In genomic region chr2:233353769-233354499, GRCh38 we compare ENCODE assay signal across 8 cellular contexts. TPM values are rescaled to one million over a fixed set of nuclear protein-coding genes. Genes with fewer than 3 reads are reported as not detected.
DNase-seq lines count a peak whose midpoint lies in the region; ATAC-seq and TF ChIP-seq lines count a peak whose summit lies in the region.

Gene DGKD (plus strand): TSS chr2:233354494. CDS start chr2:233354519, 25 bp downstream.

- DNase-seq in HFF-Myc (ENCODE audit: extremely low read depth, low read depth) (no peak), NCI-H146 (lab: John Stamatoyannopoulos, UW) (peak; percentile 57), activated B cell treated with CpG ODN at 0.5 μM for 24 hours (peak; percentile 74), caudate nucleus (lab: John Stamatoyannopoulos, UW) (peak in 28 of 61 donors; percentile 25 to 77 (median 52)), kidney tubule cell (ENCODE audit: low spot score) (peak; percentile 58)
- peak; percentile 67 for DNase-seq in stimulated activated CD4-positive, alpha-beta T cell treated with anti-CD3 and anti-CD28 coated beads, Interleukin-1b, Interleukin-23, amount 100 ng/mL, for 48 hours

- peak within 1 kb of the TSS; percentile 56 for H3K27ac ChIP-seq in caudate nucleus (ENCODE audit: low read depth, low read length)

- CTCF ChIA-PET in activated B cell treated with CpG ODN at 0.5 μM for 24 hours (lab: Charles Lee): interaction anchor here (1.0 to 4.9 kb wide), 7 partner anchors 10 to 89 kb away, joined by 3 to 21 read pairs (median 4); no protein-coding TSS in a partner anchor

- POLR2A ChIA-PET in activated B cell treated with CpG ODN at 0.5 μM for 24 hours (lab: Charles Lee): interaction anchor here (0.5 to 6.1 kb wide), 21 partner anchors 9 to 293 kb away, joined by 3 to 93 read pairs (median 4); partner anchors contain the start of genes ATG16L1 and INPP5D

- peaks cover 88% of the 10 kb centered on the region for H3K4me1 Mint-ChIP-seq in activated B cell treated with CpG ODN at 0.5 μM for 24 hours

- TF ChIP-seq CTCF in GM12872 (IDR thresholded peaks at IDR 0.05; ENCODE audit: insufficient read depth, low read depth, low read length) (peak; percentile 40; the same call in 1 of the 3 replicates), HFF-Myc (IDR thresholded peaks at IDR 0.05; ENCODE audit: low read depth, low read length, missing control alignments) (peak; percentile 3), activated B cell treated with CpG ODN at 0.5 μM for 24 hours (IDR thresholded peaks at IDR 0.05) (no peak)

- no peaks in the 10 kb centered on the region for H3K9me3 Mint-ChIP-seq in activated B cell treated with CpG ODN at 0.5 μM for 24 hours

- H3K27me3 Mint-ChIP-seq in activated B cell treated with CpG ODN at 0.5 μM for 24 hours: no peaks in the 10 kb centered on the region

- peak; percentile 78 for ATAC-seq in activated B cell treated with CpG ODN at 0.5 μM for 24 hours (ENCODE audit: low read depth)
- no peak for ATAC-seq in HG03457 (IDR thresholded peaks at IDR 0.05; ENCODE audit: unreplicated experiment)

- peak within 1 kb of the TSS; percentile 100 for H3K27ac Mint-ChIP-seq in activated B cell treated with CpG ODN at 0.5 μM for 24 hours

- intact Hi-C loops in activated B cell treated with CpG ODN at 0.5 μM for 24 hours (cut with micrococcal nuclease): loop anchor here (1.0 to 5.0 kb wide), 5 partner anchors 23 to 103 kb away; partner anchors contain the start of gene ATG16L1

- peak within 1 kb of the TSS; percentile 93 for H3K4me3 Mint-ChIP-seq in activated B cell treated with CpG ODN at 0.5 μM for 24 hours

- peak within 1 kb of the TSS; percentile 84 for H3K4me3 ChIP-seq in HFF-Myc (replicated peaks; ENCODE audit: low read depth, low read length)

- peaks cover 28% of the 10 kb centered on the region for H3K36me3 Mint-ChIP-seq in activated B cell treated with CpG ODN at 0.5 μM for 24 hours (ENCODE audit: low read depth)

RNA-seq across cellular contexts. Expression of gene DGKD, which starts in this region (rescaled TPM):
- total RNA-seq in activated B cell treated with CpG ODN at 0.5 μM for 24 hours: 140 and 188 TPM in 2 replicates
